ENCODE assay signal across 25 cellular contexts in the genomic region with DNA sequence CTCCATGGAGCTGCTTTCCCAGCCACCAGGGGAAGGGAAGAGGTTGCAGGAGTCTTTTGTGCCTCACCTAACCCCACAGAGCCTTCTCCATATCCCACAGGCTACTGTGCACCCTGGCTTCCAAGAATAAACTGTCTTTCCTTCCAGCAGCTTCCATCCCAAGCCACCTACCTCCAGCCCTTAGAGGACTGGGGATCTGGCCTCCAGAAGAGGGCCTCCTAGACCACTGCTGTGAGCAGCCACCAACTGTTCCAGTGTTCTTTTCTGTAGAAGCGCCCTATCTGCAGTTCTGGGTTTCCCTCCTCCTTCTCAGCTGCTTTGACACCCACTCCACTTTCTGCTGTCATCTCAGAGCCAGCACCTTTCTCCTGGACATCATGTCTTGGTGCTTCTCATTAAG. TPM values are rescaled to one million over a fixed set of nuclear protein-coding genes. Genes with fewer than 3 reads are reported as not detected.
A peak's percentile ranks its signal among the peaks of the same experiment; 100 is the strongest.
DNase-seq lines count a peak whose midpoint lies in the region; ATAC-seq, FAIRE-seq and TF ChIP-seq lines count a peak whose summit lies in the region.
"Had no signal": no experiment of that assay in that cellular context is flagged by ENCODE, and none has a peak within 500 bp of the region (broad histone marks: within the 10 kb centered on the region; RNA-seq: fewer than 3 reads in every experiment).

No MANE protein-coding gene starts in this region.

- POLR2A ChIA-PET in HepG2 (lab: Yijun Ruan, JAX) (no interaction called here), HEK293T (lab: Yijun Ruan, JAX) (interaction anchor here (0.9 kb wide), 1 partner anchor 10 kb away, joined by 3 read pairs; no protein-coding TSS in a partner anchor)

- H3K36me3 ChIP-seq in HepG2 (replicated peaks in 1 of 2; ENCODE audit: control insufficient read depth in 1 of 2, insufficient read depth in 2 of 2, low read length in 2 of 2) (no peaks in the 10 kb centered on the region), right lobe of liver (no peaks in the 10 kb centered on the region), body of pancreas (replicated peaks in 1 of 2; ENCODE audit: insufficient read depth in 1 of 2, low read depth in 2 of 2) (no peaks in the 10 kb centered on the region), parathyroid adenoma (ENCODE audit: control insufficient read depth, insufficient read depth, low read length) (no peaks in the 10 kb centered on the region), ovary (no peaks in the 10 kb centered on the region)

- peaks cover 6 to 58% of the 10 kb centered on the region in 2 experiments for H3K27me3 ChIP-seq in HepG2 (ENCODE audit: control insufficient read depth in 1 of 2, insufficient read depth in 2 of 2, low read length in 2 of 2)
- no peaks in the 10 kb centered on the region for H3K27me3 ChIP-seq in right lobe of liver
- H3K27me3 ChIP-seq in body of pancreas = no peaks in the 10 kb centered on the region
- H3K27me3 ChIP-seq in parathyroid adenoma (ENCODE audit: control insufficient read depth, insufficient read depth, low read length) = no peaks in the 10 kb centered on the region
- no peaks in the 10 kb centered on the region for H3K27me3 ChIP-seq in ovary

- H3K4me1 ChIP-seq in HepG2 (ENCODE audit: insufficient read depth, low read length) (no peaks in the 10 kb centered on the region), right lobe of liver (peaks cover 0 to 4% (median 0%) of the 10 kb centered on the region in 4 donors), body of pancreas (peaks cover 19% of the 10 kb centered on the region), parathyroid adenoma (peaks cover 28% of the 10 kb centered on the region), ovary (ENCODE audit: insufficient read depth) (no peaks in the 10 kb centered on the region)
- H3K4me1 ChIP-seq: A549 had no signal

- ATAC-seq in HepG2 (0 out of 3 replicates have a peak, but pooled peaks have one; percentile 15), right lobe of liver (no peak), body of pancreas (no peak)
- ATAC-seq: A549 had no signal

- CTCF ChIA-PET in HepG2 (lab: Yijun Ruan, JAX; ENCODE audit: low intra/inter-chr PET ratio, low total read pairs) = no interaction called here
- CTCF ChIA-PET in HEK293T (lab: Yijun Ruan, JAX) = no interaction called here

- intact Hi-C loops in HepG2 (cut with micrococcal nuclease; ENCODE audit: unreplicated experiment) (no loop called here), right lobe of liver (cut with DNase I) (no loop called here), body of pancreas (cut with DNase I) (no loop called here), ovary (cut with DNase I) (no loop called here)

- H3K27ac ChIP-seq in HepG2 (ENCODE audit: extremely low read length, insufficient read depth, low read length) (no peak overlapping the region), right lobe of liver (no peak overlapping the region), body of pancreas (no peak overlapping the region), parathyroid adenoma (peak overlapping the region; percentile 99), ovary (no peak overlapping the region)
- H3K27ac ChIP-seq: A549, GM23248 had no signal

- H3K9ac ChIP-seq in HepG2 (ENCODE audit: insufficient read depth, low read depth, low read length) (no peak overlapping the region), parathyroid adenoma (no peak overlapping the region)
- H3K9ac ChIP-seq: GM23248 had no signal

- no peaks in the 10 kb centered on the region for H3K9me3 ChIP-seq in HepG2 (ENCODE audit: low read length)
- H3K9me3 ChIP-seq in right lobe of liver = no peaks in the 10 kb centered on the region
- H3K9me3 ChIP-seq in body of pancreas = no peaks in the 10 kb centered on the region
- no peaks in the 10 kb centered on the region for H3K9me3 ChIP-seq in parathyroid adenoma (ENCODE audit: control insufficient read depth, low read length)
- H3K9me3 ChIP-seq in ovary = no peaks in the 10 kb centered on the region
- H3K9me3 ChIP-seq: A549 had no signal

- in situ Hi-C loops in HepG2 (cut with HindIII; ENCODE audit: extremely low pct_ligation_motif_present, low pct_unique_long_range_greater_than_20kb) = loop anchor here (10.0 to 25.0 kb wide), 2 partner anchors 632 to 890 kb away; no protein-coding TSS in a partner anchor

- H3K4me2 ChIP-seq in HepG2 (ENCODE audit: low read depth, low read length) = no peak overlapping the region
- no peak overlapping the region for H3K4me2 ChIP-seq in parathyroid adenoma (ENCODE audit: low read length)
- H3K4me2 ChIP-seq: A549 had no signal

- no TSS peak for BruUV-seq in HepG2 (replicated peaks; lab: Mats Ljungman, UMichigan)

- FAIRE-seq in HepG2 (lab: Jason Lieb, UNC) = no peak
- FAIRE-seq: A549, G401.6, GM12892, H1 had no signal

- DNase-seq in HepG2 (ENCODE audit: low spot score) = no peak
- DNase-seq in right lobe of liver = no peak
- DNase-seq in OCI-M1 (lab: John Stamatoyannopoulos, UW) = peak; percentile 5
- peak in 3 of 4 donors; percentile 19 to 46 (median 32) for DNase-seq in body of pancreas
- DNase-seq in ovary = no peak
- DNase-seq in HPDE6-E6E7 (ENCODE audit: extremely low spot score) = no peak
- DNase-seq in HEK293T (ENCODE audit: extremely low spot score) = no peak
- DNase-seq: 8988T; ACHN; C1 segment of cervical spinal cord; Calu3; CD4-positive, alpha-beta memory T cell; COR-L47; DMS53; DMS79 treated with DMSO at 0.1 percent for 48 hours; GM23248; H7; HCEC 1CT had no signal

- peak; percentile 28 for TF ChIP-seq CTCF in HepG2 (CRISPR knock-in tag; IDR thresholded peaks at IDR 0.05)
- no peak for TF ChIP-seq CTCF in right lobe of liver (IDR thresholded peaks at IDR 0.05)
- TF ChIP-seq CTCF in body of pancreas (IDR thresholded peaks at IDR 0.05) = peak in 3 of 7 experiments; percentile 9 to 44 (median 21)
- TF ChIP-seq CTCF in parathyroid adenoma (IDR thresholded peaks at IDR 0.05) = no peak
- no peak for TF ChIP-seq CTCF in ovary (IDR thresholded peaks at IDR 0.05)

- 0% methylated on average over 1 of the region's 1 CpG for WGBS in HepG2 (ENCODE audit: low lambda C conversion rate)
- 42% methylated on average over 1 of the region's 1 CpG for WGBS in right lobe of liver (ENCODE audit: insufficient coverage, low coverage, low lambda C conversion rate, missing lambda C conversion rate)
- 50 to 67% methylated on average over 1 of the region's 1 CpG for WGBS in body of pancreas, 2 donors
- 71 to 78% (median 77%) methylated on average over 1 of the region's 1 CpG for WGBS in ovary, 3 donors

- H3K4me3 ChIP-seq in HepG2 (replicated peaks in 1 of 3; ENCODE audit: insufficient read depth in 1 of 3, low read depth in 2 of 3, low read length in 3 of 3) = no peak overlapping the region
- H3K4me3 ChIP-seq in right lobe of liver = no peak overlapping the region
- no peak overlapping the region for H3K4me3 ChIP-seq in body of pancreas
- no peak overlapping the region for H3K4me3 ChIP-seq in parathyroid adenoma (ENCODE audit: low read depth, low read length)
- no peak overlapping the region for H3K4me3 ChIP-seq in ovary
- H3K4me3 ChIP-seq: A549, GM23248 had no signal

- no peak overlapping the region for H2AFZ ChIP-seq in HepG2 (ENCODE audit: low read length)
- peak overlapping the region; percentile 97 for H2AFZ ChIP-seq in parathyroid adenoma
- H2AFZ ChIP-seq: GM23248 had no signal

- H4K20me1 ChIP-seq in HepG2 (ENCODE audit: insufficient read depth, low read length) = no peaks in the 10 kb centered on the region

- no peaks in the 10 kb centered on the region for H3K79me2 ChIP-seq in HepG2 (ENCODE audit: insufficient read depth, low read length)
- H3K79me2 ChIP-seq in parathyroid adenoma = no peaks in the 10 kb centered on the region

- no peak for TF ChIP-seq RAD21 in HepG2 (CRISPR knock-in tag; IDR thresholded peaks at IDR 0.05)

- TF ChIP-seq POLR2A in HepG2 (IDR thresholded peaks at IDR 0.05; ENCODE audit: insufficient read depth in 1 of 2, low read depth in 2 of 2, low read length in 2 of 2) (no peak), right lobe of liver (IDR thresholded peaks at IDR 0.05) (no peak), body of pancreas (IDR thresholded peaks at IDR 0.05) (no peak), ovary (IDR thresholded peaks at IDR 0.05) (no peak)

- TF ChIP-seq EP300 in HepG2 (IDR thresholded peaks at IDR 0.05; ENCODE audit: low read depth in 2 of 2, low read length in 2 of 2) (no peak), HepG2 (CRISPR knock-in tag; IDR thresholded peaks at IDR 0.05; ENCODE audit: borderline replicate concordance) (no peak), ovary (IDR thresholded peaks at IDR 0.05) (no peak)

TF ChIP-seq in HEK293T, 16 proteins besides CTCF, POLR2A, EP300 and RAD21 (continues in another document):
- no peak for TF ChIP-seq L3MBTL2 (conservative IDR thresholded peaks at IDR 0.05)
- TF ChIP-seq CTBP1 (IDR thresholded peaks at IDR 0.05; ENCODE audit: borderline replicate concordance) = no peak
- no peak for TF ChIP-seq FOXM1 (IDR thresholded peaks at IDR 0.05; ENCODE audit: borderline replicate concordance)
- TF ChIP-seq SP1 (IDR thresholded peaks at IDR 0.05) = no peak
- no peak for TF ChIP-seq ARNT (IDR thresholded peaks at IDR 0.05)
- TF ChIP-seq ZNF384 (IDR thresholded peaks at IDR 0.05) = no peak
- no peak for TF ChIP-seq NFRKB (IDR thresholded peaks at IDR 0.05)

RNA-seq across cellular contexts. Expression of a gene that starts 30.7 kb away (rescaled TPM):
- not detected in 2 replicates for total RNA-seq in HepG2 (2016; rRNA removed; fragmentation: Illumina TruSeq; extraction: Trizol)
- total RNA-seq in HepG2 (2016; cell fraction: cytosol; rRNA removed; fragmentation: Illumina TruSeq; extraction: Trizol; ENCODE audit: low read depth) = not detected in 2 replicates
- total RNA-seq in HepG2 (2016; cell fraction: insoluble cytoplasmic fraction; rRNA removed; fragmentation: Illumina TruSeq; extraction: Trizol) = not detected in 2 replicates
- not detected in 2 replicates for total RNA-seq in HepG2 (2016; cell fraction: membrane; rRNA removed; fragmentation: Illumina TruSeq; extraction: Trizol)
- not detected in 2 replicates for total RNA-seq in HepG2 (2016; cell fraction: nucleus; rRNA removed; fragmentation: Illumina TruSeq; extraction: Trizol)
- not detected in 2 replicates for polyA plus RNA-seq in HepG2 (2011; rRNA removed)
- polyA plus RNA-seq in HepG2 (2011; cell fraction: cytosol; rRNA removed) = not detected in 2 replicates
- not detected in 2 replicates for polyA plus RNA-seq in HepG2 (2011; cell fraction: nucleus; rRNA removed)
- polyA plus RNA-seq in HepG2 (2012) = not detected in 2 replicates
- polyA plus RNA-seq in HepG2 (2016; cell fraction: cytosol; fragmentation: Illumina TruSeq; extraction: Trizol; ENCODE audit: low read depth) = not detected in 2 replicates
- not detected in 2 replicates for polyA plus RNA-seq in HepG2 (2016; cell fraction: insoluble cytoplasmic fraction; fragmentation: Illumina TruSeq; extraction: Trizol; ENCODE audit: low read depth)
- not detected in 2 replicates for polyA plus RNA-seq in HepG2 (2016; cell fraction: membrane; fragmentation: Illumina TruSeq; extraction: Trizol; ENCODE audit: low read depth)
- not detected in 2 replicates for polyA plus RNA-seq in HepG2 (2016; cell fraction: nucleus; fragmentation: Illumina TruSeq; extraction: Trizol; ENCODE audit: insufficient read depth, low read depth)
- not detected in 2 replicates for polyA minus RNA-seq in HepG2 (2011; rRNA and poly(A)+ RNA removed; ENCODE audit: low replicate concordance)
- not detected in 2 replicates for polyA minus RNA-seq in HepG2 (2011; cell fraction: cytosol; rRNA and poly(A)+ RNA removed)
- not detected in 2 replicates for polyA minus RNA-seq in HepG2 (2011; cell fraction: nucleus; rRNA and poly(A)+ RNA removed)
- not detected for total RNA-seq in right lobe of liver
- total RNA-seq in body of pancreas = 100 to 1,000 TPM; 171 to 673 TPM
- 1 to 10 TPM in 1 of 7 donors, under 1 TPM in 2, not detected in 4; 0.48 to 1.5 (median 0.77) TPM for total RNA-seq in ovary
- under 1 TPM; 0.08 to 0.30 TPM for polyA plus RNA-seq in ovary
- total RNA-seq: Calu3; CD4-positive, alpha-beta memory T cell; Daoy; GM23248; H1; H7 had no signal
- polyA plus RNA-seq: A549; BJ; CD4-positive, alpha-beta memory T cell; GM23248; H1 had no signal

Comparison
In these comparisons a context has a peak if more than half of its experiments do, and no peak if none do; other contexts are left out.
1. DNase-seq: peak in OCI-M1 (single experiment) and body of pancreas (3 of 4); none in HepG2 (single experiment), right lobe of liver (0 of 3), ovary (0 of 5), HPDE6-E6E7 (single experiment) and HEK293T (single experiment).
2. RNA of a gene that starts 30.7 kb away (total RNA-seq): 171 to 673 TPM in body of pancreas; 0.48 to 1.5 TPM in ovary, not detected in HepG2 and not detected in right lobe of liver; every median in the first group is over 10 times any median in the second.